ENCODE assay signal across 13 cellular contexts in the genomic region with DNA sequence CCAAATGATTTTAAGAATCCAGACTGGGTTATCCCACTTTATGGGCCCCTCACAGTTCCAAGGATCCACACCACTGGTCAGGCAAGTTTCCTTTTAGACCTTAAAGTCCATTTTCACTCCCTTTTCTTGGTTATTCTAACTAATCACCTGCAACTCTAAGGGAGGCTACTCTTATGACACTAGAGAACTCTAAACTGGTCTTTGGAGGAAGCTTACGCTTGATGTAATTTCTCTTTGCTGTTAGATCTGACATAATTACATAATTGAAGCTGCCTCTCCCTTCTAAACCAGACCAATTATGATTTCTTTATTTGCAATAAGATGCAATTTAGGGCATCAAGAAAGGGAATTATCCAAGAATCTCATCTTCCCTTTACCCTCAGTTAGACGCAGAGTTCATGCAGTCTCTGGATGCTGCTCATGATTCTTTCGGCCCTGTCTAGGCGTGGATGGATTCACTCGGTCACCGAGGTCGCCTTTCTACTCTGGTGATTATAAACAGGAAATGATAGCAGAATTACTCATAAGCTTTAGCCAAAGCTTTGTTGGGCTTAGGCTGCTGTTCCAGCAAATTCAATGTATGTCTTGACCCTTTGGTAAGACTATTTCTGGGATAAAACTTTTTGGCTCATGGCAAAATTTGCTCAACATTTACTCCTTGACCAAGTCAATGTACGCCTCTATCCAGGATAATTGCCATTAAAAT.
A peak's percentile ranks its signal among the peaks of the same experiment; 100 is the strongest.
DNase-seq lines count a peak whose midpoint lies in the region; ATAC-seq and TF ChIP-seq lines count a peak whose summit lies in the region.
"Had no signal": no experiment of that assay in that cellular context is flagged by ENCODE, and none has a peak within 500 bp of the region (broad histone marks: within the 10 kb centered on the region; RNA-seq: fewer than 3 reads in every experiment).

No MANE protein-coding gene starts in this region.

- H3K27me3 ChIP-seq in brain microvascular endothelial cell (replicated peaks), result no peaks in the 10 kb centered on the region
- H3K27me3 ChIP-seq: sigmoid colon had no signal

- ATAC-seq in left lobe of liver, result peak; percentile 28
- no peak for ATAC-seq in HG02798 (IDR thresholded peaks at IDR 0.05; ENCODE audit: poor library complexity, unreplicated experiment)
- ATAC-seq in GM18502 (IDR thresholded peaks at IDR 0.05; ENCODE audit: poor library complexity, unreplicated experiment), result no peak

- no peaks in the 10 kb centered on the region for H3K36me3 ChIP-seq in brain microvascular endothelial cell (replicated peaks)
- H3K36me3 ChIP-seq: sigmoid colon had no signal

- DNase-seq in Daoy (ENCODE audit: low read depth) (peak; percentile 63), LoVo (ENCODE audit: low spot score) (peak; percentile 23), brain microvascular endothelial cell (peak; percentile 72), left lobe of liver (ENCODE audit: low spot score) (no peak), iPS-NIHi7 (ENCODE audit: extremely low spot score) (no peak)
- DNase-seq in activated CD4-positive, alpha-beta T cell treated with anti-CD3 and anti-CD28 coated beads for 1 hour, result no peak
- DNase-seq: activated naive CD8-positive, alpha-beta T cell treated with anti-CD3 and anti-CD28 coated beads for 36 hours; NCI-H1092; NCI-H82; sigmoid colon; T-helper 1 cell had no signal

- no peak overlapping the region for H3K4me3 ChIP-seq in brain microvascular endothelial cell (ENCODE audit: low read depth, low read length)
- H3K4me3 ChIP-seq: sigmoid colon had no signal

- H3K27ac ChIP-seq in brain microvascular endothelial cell, result peak overlapping the region; percentile 42
- H3K27ac ChIP-seq: sigmoid colon had no signal

- in situ Hi-C loops in brain microvascular endothelial cell (cut with HindIII; ENCODE audit: low pct_ligation_motif_present, low sequenced_read_pairs), result no loop called here

- no peak for TF ChIP-seq CTCF in brain microvascular endothelial cell (IDR thresholded peaks at IDR 0.05; ENCODE audit: low read depth, low read length, missing control alignments)

Comparison
In these comparisons a context has a peak if more than half of its experiments do, and no peak if none do; other contexts are left out.
1. DNase-seq: peak in Daoy (single experiment), LoVo (single experiment) and brain microvascular endothelial cell (single experiment); none in left lobe of liver (single experiment), iPS-NIHi7 (single experiment) and activated CD4-positive, alpha-beta T cell treated with anti-CD3 and anti-CD28 coated beads for 1 hour (single experiment).